In genomic region chr19:45767881-45768643, GRCh38 we compare ENCODE assay signal across 9 cellular contexts. TPM values are rescaled to one million over a fixed set of nuclear protein-coding genes. Genes with fewer than 3 reads are reported as not detected.
DNase-seq lines count a peak whose midpoint lies in the region; ATAC-seq, FAIRE-seq and TF ChIP-seq lines count a peak whose summit lies in the region.
"Had no signal": no experiment of that assay in that cellular context is flagged by ENCODE, and none has a peak within 500 bp of the region (broad histone marks: within the 10 kb centered on the region; RNA-seq: fewer than 3 reads in every experiment).

No MANE protein-coding gene starts in this region.

- peaks cover 19% of the 10 kb centered on the region for H3F3A ChIP-seq in GM23338 (replicated peaks; ENCODE audit: low read depth)
- H3F3A ChIP-seq in SU-DHL-6 (ENCODE audit: insufficient read depth): no peaks in the 10 kb centered on the region

- H2BK15ac ChIP-seq in H1 (ENCODE audit: low read length): no peak overlapping the region

- intact Hi-C loops in upper lobe of right lung (cut with DNase I): no loop called here

- peak overlapping the region; percentile 32 for H4K91ac ChIP-seq in H1 (replicated peaks; ENCODE audit: insufficient read length, low read length)

- H3K9me3 ChIP-seq in CD4-positive, CD25-positive, alpha-beta regulatory T cell (ENCODE audit: control insufficient read depth in 2 of 2, low read length in 2 of 2): no peaks in the 10 kb centered on the region
- H3K9me3 ChIP-seq in SU-DHL-6 (ENCODE audit: insufficient read depth, low read length) (no peaks in the 10 kb centered on the region), H1 (ENCODE audit: insufficient read depth in 2 of 2, low read depth in 1 of 2, low read length in 1 of 2) (no peaks in the 10 kb centered on the region), upper lobe of right lung (no peaks in the 10 kb centered on the region)

- no peak overlapping the region; the same call in 1 of the 2 replicates for H2AK5ac ChIP-seq in H1 (ENCODE audit: low read depth, low read length)

- FAIRE-seq in H1 (lab: Jason Lieb, UNC): no peak

- H3K56ac ChIP-seq in H1 (replicated peaks; ENCODE audit: insufficient read length, low read depth, low read length): peak overlapping the region; percentile 92

- no peak; a peak in 1 of 3 replicates for TF ChIP-seq POLR2A in H1 (IDR thresholded peaks at IDR 0.05; ENCODE audit: control extremely low read depth in 1 of 2, low read depth in 2 of 2, low read length in 2 of 2)

- no peaks in the 10 kb centered on the region for H3K9me3 Mint-ChIP-seq in CD4-positive, CD25-positive, alpha-beta regulatory T cell
- H3K9me3 Mint-ChIP-seq in GM23338: no peaks in the 10 kb centered on the region
- no peaks in the 10 kb centered on the region for H3K9me3 Mint-ChIP-seq in mesothelial cell of epicardium

- H3K4me3 ChIP-seq in CD4-positive, CD25-positive, alpha-beta regulatory T cell (ENCODE audit: low read depth, low read length): no peak overlapping the region
- H3K4me3 ChIP-seq in GM23338 (peak overlapping the region; percentile 83), SU-DHL-6 (ENCODE audit: insufficient read depth, low read length, poor library complexity, severe bottlenecking) (peak overlapping the region; percentile 86), H1 (ENCODE audit: extremely low read depth in 1 of 4, insufficient read depth in 2 of 4, low read depth in 3 of 4, low read length in 4 of 4) (peak overlapping the region; percentile 57 to 89 (median 71)), upper lobe of right lung (peak overlapping the region; percentile 69)

- no peak overlapping the region for H2BK20ac ChIP-seq in H1 (ENCODE audit: low read length)

- peak overlapping the region in 3 of 4 donors; percentile 68 to 82 (median 82) for H3K4me3 Mint-ChIP-seq in CD4-positive, CD25-positive, alpha-beta regulatory T cell
- H3K4me3 Mint-ChIP-seq in GM23338 (peak overlapping the region; percentile 86), mesothelial cell of epicardium (peak overlapping the region; percentile 87)

- DNase-seq in CD4-positive, CD25-positive, alpha-beta regulatory T cell: peak in 2 of 3 donors; percentile 22 to 26
- DNase-seq in GM23338 (ENCODE audit: low spot score) (peak; percentile 76), H1 (ENCODE audit: low read depth in 1 of 2, low spot score in 2 of 2) (peak in 1 of 2 experiments; percentile 79), mesothelial cell of epicardium (ENCODE audit: low spot score in 2 of 2, unreplicated experiment in 2 of 2) (peak in 1 of 2 experiments; percentile 70), upper lobe of right lung (peak; percentile 87)

- H3K23ac ChIP-seq in H1 (ENCODE audit: insufficient read length): no peak overlapping the region

- no peaks in the 10 kb centered on the region for H3K79me1 ChIP-seq in H1 (ENCODE audit: low read depth, low read length)

- peak overlapping the region; percentile 41 for H3K4ac ChIP-seq in H1 (replicated peaks; ENCODE audit: insufficient read length, low read depth, low read length)

- no peak overlapping the region for H2AFZ ChIP-seq in GM23338
- peak overlapping the region; percentile 97 for H2AFZ ChIP-seq in SU-DHL-6 (ENCODE audit: low read depth, low read length, severe bottlenecking)
- H2AFZ ChIP-seq in H1 (ENCODE audit: low read length): no peak overlapping the region

- WGBS in H1 (ENCODE audit: extremely low coverage in 1 of 2, insufficient coverage in 1 of 2, insufficient read length in 1 of 2, insufficient replicate concordance in 2 of 2, low coverage in 1 of 2, low lambda C conversion rate in 2 of 2, missing lambda C conversion rate in 1 of 2), 2 experiments: 1% methylated on average over 81 of the region's 100 CpGs; no CpG with 5 or more reads in 1 of the 2 experiments

- no peaks in the 10 kb centered on the region for H3K36me3 Mint-ChIP-seq in CD4-positive, CD25-positive, alpha-beta regulatory T cell
- peaks cover 10% of the 10 kb centered on the region for H3K36me3 Mint-ChIP-seq in GM23338 (ENCODE audit: low read depth)
- peaks cover 2% of the 10 kb centered on the region for H3K36me3 Mint-ChIP-seq in mesothelial cell of epicardium

- peak overlapping the region; percentile 51 for H4K5ac ChIP-seq in H1 (ENCODE audit: insufficient read length, low read depth, low read length)

- TF ChIP-seq EP300 in H1 (IDR thresholded peaks at IDR 0.05; ENCODE audit: borderline replicate concordance in 1 of 2, low read depth in 2 of 2, low read length in 2 of 2): no peak

- no peak overlapping the region for H3K14ac ChIP-seq in H1 (ENCODE audit: insufficient read length)

- CTCF ChIA-PET in H1 (lab: Charles Lee; ENCODE audit: partially characterized antibody): interaction anchor here (0.6 to 6.7 kb wide), 16 partner anchors 9 to 1059 kb away, joined by 3 to 55 read pairs (median 4); partner anchors contain the start of genes DMPK, DMWD, FOXA3 and RSPH6A

- no peaks in the 10 kb centered on the region for H3K36me3 ChIP-seq in CD4-positive, CD25-positive, alpha-beta regulatory T cell (ENCODE audit: control insufficient read depth, insufficient read depth, low read length)
- no peaks in the 10 kb centered on the region for H3K36me3 ChIP-seq in GM23338 (ENCODE audit: insufficient read depth)
- H3K36me3 ChIP-seq in SU-DHL-6 (ENCODE audit: low read length): no peaks in the 10 kb centered on the region
- peaks cover 0 to 2% (median 0%) of the 10 kb centered on the region in 4 experiments; a peak in 2 of 8 replicates for H3K36me3 ChIP-seq in H1 (ENCODE audit: control insufficient read depth in 2 of 4, insufficient read depth in 4 of 4, low read length in 3 of 4)
- no peaks in the 10 kb centered on the region for H3K36me3 ChIP-seq in upper lobe of right lung

- H3K9me2 ChIP-seq in GM23338 (ENCODE audit: insufficient read depth) (no peaks in the 10 kb centered on the region), SU-DHL-6 (replicated peaks; ENCODE audit: insufficient read depth, low read length) (no peaks in the 10 kb centered on the region)

- ATAC-seq in CD4-positive, CD25-positive, alpha-beta regulatory T cell (ENCODE audit: low read depth in 2 of 2): no peak
- peak; percentile 0 for ATAC-seq in GM23338
- ATAC-seq in upper lobe of right lung: peak; percentile 0
- ATAC-seq in GM18867 (IDR thresholded peaks at IDR 0.05; ENCODE audit: unreplicated experiment): no peak
- ATAC-seq in GM18519 (IDR thresholded peaks at IDR 0.05; ENCODE audit: low FRiP score, unreplicated experiment): no peak

- peak overlapping the region; percentile 95 for H4K8ac ChIP-seq in H1 (ENCODE audit: extremely low read depth, insufficient read depth, low read length)

- peak overlapping the region; percentile 74 for H3K9ac ChIP-seq in SU-DHL-6 (ENCODE audit: low read length)
- peak overlapping the region; percentile 22 to 78 (median 70) for H3K9ac ChIP-seq in H1 (replicated peaks in 1 of 4; ENCODE audit: extremely low read depth in 1 of 4, low read depth in 3 of 4, low read length in 3 of 4)

- H3K27ac ChIP-seq in CD4-positive, CD25-positive, alpha-beta regulatory T cell (ENCODE audit: insufficient read depth, low read length, poor library complexity, severe bottlenecking): no peak overlapping the region
- no peak overlapping the region for H3K27ac ChIP-seq in GM23338 (ENCODE audit: low read depth)
- no peak overlapping the region for H3K27ac ChIP-seq in SU-DHL-6 (ENCODE audit: low read depth, low read length)
- H3K27ac ChIP-seq in H1 (ENCODE audit: low read depth, low read length): peak overlapping the region; percentile 96; the same call in 1 of the 2 replicates
- H3K27ac ChIP-seq in upper lobe of right lung: peak overlapping the region; percentile 92

- peaks cover 28% of the 10 kb centered on the region for H3K23me2 ChIP-seq in H1 (ENCODE audit: low read depth, low read length)

- POLR2A ChIA-PET in H1 (lab: Charles Lee; ENCODE audit: partially characterized antibody): interaction anchor here (0.5 to 16.2 kb wide), 25 partner anchors 12 to 240 kb away, joined by 3 to 284 read pairs (median 6); partner anchors contain the start of genes DMPK, DMWD, FBXO46 and MEIOSIN

- no peak for TF ChIP-seq RAD21 in H1 (IDR thresholded peaks at IDR 0.05 in 1 of 2, conservative IDR thresholded peaks at IDR 0.05 in 1 of 2; ENCODE audit: low read depth in 2 of 2, low read length in 2 of 2)

- H2BK5ac ChIP-seq in H1 (ENCODE audit: low read depth, low read length): 0 out of 2 replicates have a peak overlapping the region, but pooled peaks have one; percentile 44

- peak overlapping the region; percentile 75; the same call in 1 of the 2 replicates for H2BK12ac ChIP-seq in H1 (ENCODE audit: low read depth, low read length)

- TF ChIP-seq CTCF in GM23338 (conservative IDR thresholded peaks at IDR 0.05; ENCODE audit: low read depth in 2 of 2) (no peak), SU-DHL-6 (IDR thresholded peaks at IDR 0.05; ENCODE audit: insufficient read depth, low read length, poor library complexity, severe bottlenecking) (no peak), H1 (IDR thresholded peaks at IDR 0.05; ENCODE audit: control extremely low read depth in 1 of 3, insufficient read depth in 1 of 3, low read depth in 1 of 3, low read length in 3 of 3) (no peak), mesothelial cell of epicardium (IDR thresholded peaks at IDR 0.05; ENCODE audit: unreplicated experiment) (no peak), upper lobe of right lung (IDR thresholded peaks at IDR 0.05) (no peak)

- H3K18ac ChIP-seq in H1 (ENCODE audit: extremely low read depth, low read length): peak overlapping the region; percentile 87

- H3K4me2 ChIP-seq in GM23338 (peak overlapping the region; percentile 94), SU-DHL-6 (ENCODE audit: low read depth, low read length, poor library complexity, severe bottlenecking) (peak overlapping the region; percentile 98), H1 (ENCODE audit: insufficient read depth in 1 of 2, low read depth in 2 of 2, low read length in 2 of 2) (peak overlapping the region; percentile 61 to 94)

- no peaks in the 10 kb centered on the region for H3K27me3 ChIP-seq in CD4-positive, CD25-positive, alpha-beta regulatory T cell (ENCODE audit: control insufficient read depth, insufficient read depth, low read length)
- H3K27me3 ChIP-seq in GM23338 (ENCODE audit: insufficient read depth) (no peaks in the 10 kb centered on the region), SU-DHL-6 (ENCODE audit: low read length) (no peaks in the 10 kb centered on the region), H1 (replicated peaks in 1 of 4; ENCODE audit: control insufficient read depth in 3 of 4, extremely low read depth in 1 of 4, insufficient read depth in 3 of 4, low read length in 3 of 4) (no peaks in the 10 kb centered on the region), upper lobe of right lung (no peaks in the 10 kb centered on the region)

- no peak overlapping the region for H3K27ac Mint-ChIP-seq in CD4-positive, CD25-positive, alpha-beta regulatory T cell
- peak overlapping the region; percentile 62; the same call in 1 of the 2 replicates for H3K27ac Mint-ChIP-seq in GM23338
- H3K27ac Mint-ChIP-seq in mesothelial cell of epicardium: peak overlapping the region; percentile 97

- H4K20me1 ChIP-seq in GM23338 (replicated peaks; ENCODE audit: insufficient read depth): no peaks in the 10 kb centered on the region; the same call in 1 of the 2 replicates
- H4K20me1 ChIP-seq in SU-DHL-6 (ENCODE audit: low read depth, low read length): no peaks in the 10 kb centered on the region
- peaks cover 0 to 3% of the 10 kb centered on the region in 2 experiments for H4K20me1 ChIP-seq in H1 (replicated peaks in 1 of 2; ENCODE audit: control insufficient read depth in 1 of 2, insufficient read depth in 2 of 2, low read length in 2 of 2)

- peaks cover 0 to 22% (median 7%) of the 10 kb centered on the region in 4 donors for H3K4me1 Mint-ChIP-seq in CD4-positive, CD25-positive, alpha-beta regulatory T cell
- peaks cover 32% of the 10 kb centered on the region for H3K4me1 Mint-ChIP-seq in GM23338
- H3K4me1 Mint-ChIP-seq in mesothelial cell of epicardium: peaks cover 29% of the 10 kb centered on the region

- H3K4me1 ChIP-seq in CD4-positive, CD25-positive, alpha-beta regulatory T cell (ENCODE audit: control insufficient read depth, insufficient read depth, low read length, poor library complexity, severe bottlenecking): peaks cover 30% of the 10 kb centered on the region
- peaks cover 40% of the 10 kb centered on the region for H3K4me1 ChIP-seq in GM23338 (ENCODE audit: insufficient read depth)
- H3K4me1 ChIP-seq in H1 (replicated peaks in 1 of 4; ENCODE audit: control insufficient read depth in 3 of 4, insufficient read depth in 4 of 4, low read length in 3 of 4): peaks cover 7 to 41% (median 31%) of the 10 kb centered on the region in 4 experiments
- peaks cover 31% of the 10 kb centered on the region for H3K4me1 ChIP-seq in upper lobe of right lung

- no peak overlapping the region for H2BK120ac ChIP-seq in H1 (replicated peaks; ENCODE audit: low read depth, low read length)

- H3K79me2 ChIP-seq in GM23338 (replicated peaks; ENCODE audit: insufficient read depth) (no peaks in the 10 kb centered on the region), SU-DHL-6 (ENCODE audit: insufficient read depth, low read length) (no peaks in the 10 kb centered on the region), H1 (ENCODE audit: control insufficient read depth in 1 of 2, insufficient read depth in 2 of 2, low read length in 2 of 2) (no peaks in the 10 kb centered on the region)

- peaks cover 14% of the 10 kb centered on the region for H3K27me3 Mint-ChIP-seq in CD4-positive, CD25-positive, alpha-beta regulatory T cell
- H3K27me3 Mint-ChIP-seq in GM23338 (ENCODE audit: insufficient read depth, low read depth, poor library complexity): peaks cover 33% of the 10 kb centered on the region
- no peaks in the 10 kb centered on the region for H3K27me3 Mint-ChIP-seq in mesothelial cell of epicardium (ENCODE audit: low read depth)

RNA-seq across cellular contexts. Expression of gene SIX5, which starts 1.0 kb away (rescaled TPM):
- total RNA-seq in CD4-positive, CD25-positive, alpha-beta regulatory T cell: 1.3 TPM
- polyA plus RNA-seq in CD4-positive, CD25-positive, alpha-beta regulatory T cell: under 1 TPM in 3 of 4 donors, not detected in 1; 0.17 to 0.31 (median 0.20) TPM
- 16.1 and 22.6 TPM in 2 replicates for total RNA-seq in GM23338 (2014; rRNA removed; shearing (Covaris generic))
- polyA plus RNA-seq in GM23338 (2016; fragmentation: Nextera tagmentation; extraction: Ambion mirVana): 10.1 and 12.4 TPM in 2 replicates
- 24.2 and 27.3 TPM in 2 replicates for total RNA-seq in H1 (2021; fragmentation: NEBNext Ultra II Directional; extraction: Animal tissue kit (Norgen Biotek cat#: 25700))
- 20.9 and 37.2 TPM in 2 replicates for polyA plus RNA-seq in H1 (2011; rRNA removed)
- polyA plus RNA-seq in H1 (2011; cell fraction: cytosol; rRNA removed): 21.5 TPM
- 69.2 TPM for polyA plus RNA-seq in H1 (2011; cell fraction: nucleus; rRNA removed)
- 7.1 to 16.2 TPM (median 15.3 TPM) in 4 replicates for polyA plus RNA-seq in H1 (2012, experiment 1 of 2)
- polyA plus RNA-seq in H1 (2012, experiment 2 of 2): 8.7 TPM
- 15.1 TPM for polyA plus RNA-seq in H1 (2013, experiment 1 of 2)
- polyA plus RNA-seq in H1 (2013, experiment 2 of 2): 13.5 TPM
- polyA minus RNA-seq in H1 (2011; rRNA and poly(A)+ RNA removed): 4.6 and 6.7 TPM in 2 replicates
- polyA minus RNA-seq in H1 (2011; cell fraction: cytosol; rRNA and poly(A)+ RNA removed): 18.0 TPM
- 19.0 TPM for polyA minus RNA-seq in H1 (2011; cell fraction: nucleus; rRNA and poly(A)+ RNA removed)
- total RNA-seq in mesothelial cell of epicardium: 44.3 to 50.3 TPM (median 47.3 TPM) in 3 replicates
- total RNA-seq in upper lobe of right lung: 15.5 TPM

RNA-seq across cellular contexts. Expression of gene DMPK, which starts 14.2 kb away (rescaled TPM):
- total RNA-seq in CD4-positive, CD25-positive, alpha-beta regulatory T cell: 68.1 TPM
- polyA plus RNA-seq in CD4-positive, CD25-positive, alpha-beta regulatory T cell: 1 to 10 TPM in 3 of 4 donors, under 1 TPM in 1; 0.61 to 1.6 (median 1.5) TPM
- 18.9 and 24.0 TPM in 2 replicates for total RNA-seq in GM23338 (2014; rRNA removed; shearing (Covaris generic))
- 9.2 and 9.8 TPM in 2 replicates for polyA plus RNA-seq in GM23338 (2016; fragmentation: Nextera tagmentation; extraction: Ambion mirVana)
- total RNA-seq in H1 (2021; fragmentation: NEBNext Ultra II Directional; extraction: Animal tissue kit (Norgen Biotek cat#: 25700)): 27.4 and 28.2 TPM in 2 replicates
- 13.7 and 25.3 TPM in 2 replicates for polyA plus RNA-seq in H1 (2011; rRNA removed)
- 18.9 TPM for polyA plus RNA-seq in H1 (2011; cell fraction: cytosol; rRNA removed)
- 155 TPM for polyA plus RNA-seq in H1 (2011; cell fraction: nucleus; rRNA removed)
- polyA plus RNA-seq in H1 (2012, experiment 1 of 2): 18.9 to 42.0 TPM (median 34.4 TPM) in 4 replicates
- polyA plus RNA-seq in H1 (2012, experiment 2 of 2): 23.6 TPM
- 12.6 TPM for polyA plus RNA-seq in H1 (2013, experiment 1 of 2)
- polyA plus RNA-seq in H1 (2013, experiment 2 of 2): 10.9 TPM
- 7.1 and 11.1 TPM in 2 replicates for polyA minus RNA-seq in H1 (2011; rRNA and poly(A)+ RNA removed)
- 7.6 TPM for polyA minus RNA-seq in H1 (2011; cell fraction: cytosol; rRNA and poly(A)+ RNA removed)
- polyA minus RNA-seq in H1 (2011; cell fraction: nucleus; rRNA and poly(A)+ RNA removed): 26.5 TPM
- total RNA-seq in mesothelial cell of epicardium: 126 to 130 TPM (median 127 TPM) in 3 replicates
- 50.1 TPM for total RNA-seq in upper lobe of right lung

RNA-seq across cellular contexts. Expression of gene DMWD, which starts 24.6 kb away (rescaled TPM):
- 63.8 TPM for total RNA-seq in CD4-positive, CD25-positive, alpha-beta regulatory T cell
- polyA plus RNA-seq in CD4-positive, CD25-positive, alpha-beta regulatory T cell: 10 to 100 TPM; 13.5 to 18.3 (median 15.7) TPM
- 33.1 and 45.6 TPM in 2 replicates for total RNA-seq in GM23338 (2014; rRNA removed; shearing (Covaris generic))
- polyA plus RNA-seq in GM23338 (2016; fragmentation: Nextera tagmentation; extraction: Ambion mirVana): 11.8 and 12.1 TPM in 2 replicates
- total RNA-seq in H1 (2021; fragmentation: NEBNext Ultra II Directional; extraction: Animal tissue kit (Norgen Biotek cat#: 25700)): 41.0 and 41.6 TPM in 2 replicates
- polyA plus RNA-seq in H1 (2011; rRNA removed): 13.6 and 23.7 TPM in 2 replicates
- polyA plus RNA-seq in H1 (2011; cell fraction: cytosol; rRNA removed): 14.6 TPM
- 83.4 TPM for polyA plus RNA-seq in H1 (2011; cell fraction: nucleus; rRNA removed)
- 18.1 to 24.8 TPM (median 20.7 TPM) in 4 replicates for polyA plus RNA-seq in H1 (2012, experiment 1 of 2)
- polyA plus RNA-seq in H1 (2012, experiment 2 of 2): 14.5 TPM
- polyA plus RNA-seq in H1 (2013, experiment 1 of 2): 18.6 TPM
- 17.7 TPM for polyA plus RNA-seq in H1 (2013, experiment 2 of 2)
- 18.0 and 24.8 TPM in 2 replicates for polyA minus RNA-seq in H1 (2011; rRNA and poly(A)+ RNA removed)
- polyA minus RNA-seq in H1 (2011; cell fraction: cytosol; rRNA and poly(A)+ RNA removed): 23.3 TPM
- polyA minus RNA-seq in H1 (2011; cell fraction: nucleus; rRNA and poly(A)+ RNA removed): 61.6 TPM
- total RNA-seq in mesothelial cell of epicardium: 109 to 120 TPM (median 116 TPM) in 3 replicates
- total RNA-seq in upper lobe of right lung: 58.7 TPM

RNA-seq across cellular contexts. Expression of gene MEIOSIN, which starts 34.8 kb away (rescaled TPM):
- total RNA-seq in CD4-positive, CD25-positive, alpha-beta regulatory T cell: not detected
- not detected for polyA plus RNA-seq in CD4-positive, CD25-positive, alpha-beta regulatory T cell
- total RNA-seq in GM23338 (2014; rRNA removed; shearing (Covaris generic)): 0.16 and 0.28 TPM in 2 replicates
- 0.21 TPM in 1 of 2 replicates, not detected in the other for polyA plus RNA-seq in GM23338 (2016; fragmentation: Nextera tagmentation; extraction: Ambion mirVana)
- not detected in 2 replicates for total RNA-seq in H1 (2021; fragmentation: NEBNext Ultra II Directional; extraction: Animal tissue kit (Norgen Biotek cat#: 25700))
- polyA plus RNA-seq in H1 (2011; rRNA removed): 0.11 and 0.14 TPM in 2 replicates
- polyA plus RNA-seq in H1 (2011; cell fraction: cytosol; rRNA removed): 0.06 TPM
- 0.09 TPM for polyA plus RNA-seq in H1 (2011; cell fraction: nucleus; rRNA removed)
- polyA plus RNA-seq in H1 (2012, experiment 1 of 2): 0.07 to 0.09 TPM (median 0.08 TPM) in 3 of 4 replicates, not detected in the other
- polyA plus RNA-seq in H1 (2012, experiment 2 of 2): not detected
- polyA plus RNA-seq in H1 (2013, experiment 1 of 2): 0.06 TPM
- polyA plus RNA-seq in H1 (2013, experiment 2 of 2): 0.07 TPM
- polyA minus RNA-seq in H1 (2011; rRNA and poly(A)+ RNA removed): 0.16 TPM in 1 of 2 replicates, not detected in the other
- polyA minus RNA-seq in H1 (2011; cell fraction: cytosol; rRNA and poly(A)+ RNA removed): not detected
- not detected for polyA minus RNA-seq in H1 (2011; cell fraction: nucleus; rRNA and poly(A)+ RNA removed)
- not detected in 3 replicates for total RNA-seq in mesothelial cell of epicardium
- not detected for total RNA-seq in upper lobe of right lung
- total RNA-seq: T-helper 1 cell treated with Interleukin-12 subunit alpha and Interleukin-12 subunit beta and Interleukin-4 antibody, amounts not matched to agents 30 ng/mL and 1 ng/mL, for 36 hours had no signal

RNA-seq across cellular contexts. Expression of gene FBXO46, which starts 37.4 kb away (rescaled TPM):
- 26.5 TPM for total RNA-seq in CD4-positive, CD25-positive, alpha-beta regulatory T cell
- polyA plus RNA-seq in CD4-positive, CD25-positive, alpha-beta regulatory T cell: 10 to 100 TPM in 3 of 4 donors, 1 to 10 TPM in 1; 8.0 to 12.0 (median 10.5) TPM
- total RNA-seq in GM23338 (2014; rRNA removed; shearing (Covaris generic)): 34.4 and 35.8 TPM in 2 replicates
- polyA plus RNA-seq in GM23338 (2016; fragmentation: Nextera tagmentation; extraction: Ambion mirVana) (9.4 and 12.0 TPM in 2 replicates), H1 (2011; rRNA removed) (11.2 and 22.1 TPM in 2 replicates)
- total RNA-seq in H1 (2021; fragmentation: NEBNext Ultra II Directional; extraction: Animal tissue kit (Norgen Biotek cat#: 25700)): 38.9 and 42.3 TPM in 2 replicates
- polyA plus RNA-seq in H1 (2011; cell fraction: cytosol; rRNA removed): 17.2 TPM
- polyA plus RNA-seq in H1 (2011; cell fraction: nucleus; rRNA removed): 37.0 TPM
- polyA plus RNA-seq in H1 (2012, experiment 1 of 2): 12.7 to 20.2 TPM (median 18.5 TPM) in 4 replicates
- polyA plus RNA-seq in H1 (2012, experiment 2 of 2): 12.9 TPM
- 21.3 TPM for polyA plus RNA-seq in H1 (2013, experiment 1 of 2)
- polyA plus RNA-seq in H1 (2013, experiment 2 of 2): 21.9 TPM
- 5.4 and 9.2 TPM in 2 replicates for polyA minus RNA-seq in H1 (2011; rRNA and poly(A)+ RNA removed)
- polyA minus RNA-seq in H1 (2011; cell fraction: cytosol; rRNA and poly(A)+ RNA removed): 15.4 TPM
- polyA minus RNA-seq in H1 (2011; cell fraction: nucleus; rRNA and poly(A)+ RNA removed): 16.4 TPM
- total RNA-seq in mesothelial cell of epicardium (30.6 to 37.3 TPM (median 36.6 TPM) in 3 replicates), upper lobe of right lung (16.5 TPM)

Comparison
In these comparisons a context has a peak if more than half of its experiments do, and no peak if none do; other contexts are left out.
1. ATAC-seq: peak in GM23338 (single experiment) and upper lobe of right lung (single experiment); none in CD4-positive, CD25-positive, alpha-beta regulatory T cell (0 of 2), GM18867 (single experiment) and GM18519 (single experiment).
2. H3K27ac ChIP-seq: peak in H1 (single experiment) and upper lobe of right lung (single experiment); none in CD4-positive, CD25-positive, alpha-beta regulatory T cell (single experiment), GM23338 (single experiment) and SU-DHL-6 (single experiment).
3. H3K27ac Mint-ChIP-seq: peak in GM23338 (single experiment) and mesothelial cell of epicardium (single experiment); none in CD4-positive, CD25-positive, alpha-beta regulatory T cell (0 of 3).
4. Peak in every context shown above with its lines, with median percentiles within 50 percentile points of each other: H3K4me3 Mint-ChIP-seq and H3K4me2 ChIP-seq.